In the genomic region with DNA sequence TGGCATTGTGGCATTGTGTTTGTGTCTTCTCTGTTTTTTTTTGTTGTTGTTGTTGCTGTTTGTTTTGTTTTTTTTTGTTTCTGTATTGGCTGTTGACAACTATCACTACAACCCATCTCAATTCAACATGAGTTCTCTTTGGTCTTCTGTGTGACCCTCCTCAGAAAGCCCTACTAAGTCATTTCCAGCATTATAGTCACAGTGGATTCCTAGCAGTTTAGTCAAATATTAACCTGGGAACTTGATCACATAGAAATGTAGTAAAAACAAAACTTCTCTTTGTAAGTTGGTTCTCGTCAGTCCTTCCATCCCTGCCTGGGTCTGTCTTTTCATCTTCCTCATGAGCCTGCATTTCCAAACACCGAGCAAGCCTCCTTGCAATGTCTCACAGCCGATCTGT, we compare ENCODE assay signal across 1 cellular context.
TF ChIP-seq lines count a peak whose summit lies in the region.

No MANE protein-coding gene starts in this region.

TF ChIP-seq in HepG2, 621 proteins besides CTCF, POLR2A, EP300 and RAD21 (continued from another document):
- TF ChIP-seq HMGXB4 (CRISPR knock-in tag; IDR thresholded peaks at IDR 0.05; ENCODE audit: borderline replicate concordance in 1 of 2, low read depth in 1 of 2) (0 out of 4 replicates have a peak, but pooled peaks of 1 of the 2 experiments have one; percentile 26), ZNF749 (CRISPR knock-in tag; IDR thresholded peaks at IDR 0.05; ENCODE audit: borderline replicate concordance) (peak; percentile 67; the same call in 1 of the 2 replicates)
